In the genomic region with DNA sequence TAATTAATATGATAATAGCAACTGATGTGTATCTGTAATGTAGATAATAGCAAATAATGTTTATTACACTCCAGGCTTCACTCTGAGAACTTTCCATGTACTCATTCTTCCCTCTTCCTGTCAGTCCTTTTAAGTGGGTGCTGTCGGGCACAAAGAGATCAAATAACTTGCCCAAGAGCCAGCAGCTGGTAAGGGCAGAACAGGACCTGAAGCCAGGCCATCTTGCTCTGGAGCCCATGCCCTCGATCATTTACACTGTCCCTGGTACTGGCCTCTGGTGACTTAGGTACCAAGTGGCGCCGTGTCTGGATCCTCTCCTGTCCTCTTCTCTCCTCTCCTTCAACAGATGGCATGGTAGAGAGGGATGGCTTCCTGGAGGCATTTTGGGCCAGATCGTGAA, we compare ENCODE assay signal across 24 cellular contexts.
DNase-seq lines count a peak whose midpoint lies in the region; ATAC-seq, FAIRE-seq and TF ChIP-seq lines count a peak whose summit lies in the region.
"Had no signal": no experiment of that assay in that cellular context is flagged by ENCODE, and none has a peak within 500 bp of the region (broad histone marks: within the 10 kb centered on the region; RNA-seq: fewer than 3 reads in every experiment).

No MANE protein-coding gene starts in this region.

- DNase-seq in NCI-H2196 treated with DMSO at 0.1 percent for 48 hours (lab: John Stamatoyannopoulos, UW; ENCODE audit: unreplicated experiment) (peak; percentile 8), NCI-H2196 (lab: John Stamatoyannopoulos, UW; ENCODE audit: unreplicated experiment) (no peak), Right ventricle myocardium superior (no peak), right cardiac atrium (no peak), body of pancreas (no peak), pancreas (no peak), C1 segment of cervical spinal cord (lab: John Stamatoyannopoulos, UW) (no peak), lower lobe of right lung (no peak)
- DNase-seq: CD4-positive, alpha-beta memory T cell; COR-L47; NCI-H1092; NCI-H1417 treated with DMSO at 0.1 percent for 48 hours; NCI-H1694 treated with DMSO at 0.1 percent for 48 hours; NCI-H2081; NCI-H2171 treated with DMSO at 0.1 percent for 48 hours; NCI-H446; NCI-H526 treated with DMSO at 0.1 percent for 48 hours; RPMI8226; SHP77 treated with DMSO at 0.1 percent for 48 hours had no signal

- WGBS in right cardiac atrium, result 89% methylated on average over 5 of the region's 5 CpGs
- 91 to 98% methylated on average over 5 of the region's 5 CpGs for WGBS in body of pancreas, 2 donors
- 80 to 92% methylated on average over 5 of the region's 5 CpGs for WGBS in pancreas, 2 donors

- H3K9me3 ChIP-seq in right cardiac atrium (ENCODE audit: control insufficient read depth, low read length), result no peaks in the 10 kb centered on the region
- H3K9me3 ChIP-seq in body of pancreas, result no peaks in the 10 kb centered on the region
- no peaks in the 10 kb centered on the region for H3K9me3 ChIP-seq in pancreas
- H3K9me3 ChIP-seq in lower lobe of right lung, result no peaks in the 10 kb centered on the region
- H3K9me3 ChIP-seq: BLaER1 had no signal

- ATAC-seq in Right ventricle myocardium superior (ENCODE audit: poor library complexity) (peak; percentile 86), right cardiac atrium (no peak), body of pancreas (no peak), pancreas (peak in 3 of 4 donors; percentile 27 to 37 (median 32)), lower lobe of right lung (no peak)
- ATAC-seq: HCT116 had no signal

- H3K27me3 ChIP-seq in right cardiac atrium (ENCODE audit: control insufficient read depth, insufficient read depth), result no peaks in the 10 kb centered on the region
- H3K27me3 ChIP-seq in body of pancreas, result no peaks in the 10 kb centered on the region
- H3K27me3 ChIP-seq in pancreas, result no peaks in the 10 kb centered on the region
- H3K27me3 ChIP-seq in lower lobe of right lung (ENCODE audit: low read depth), result no peaks in the 10 kb centered on the region
- H3K27me3 ChIP-seq: BLaER1 had no signal

- H3K27ac ChIP-seq in right cardiac atrium (ENCODE audit: low read length), result no peak overlapping the region
- peak overlapping the region in 3 of 4 donors; percentile 6 to 61 (median 31) for H3K27ac ChIP-seq in body of pancreas
- no peak overlapping the region for H3K27ac ChIP-seq in pancreas
- no peak overlapping the region for H3K27ac ChIP-seq in lower lobe of right lung
- H3K27ac ChIP-seq: BLaER1, HL-60 had no signal

- TF ChIP-seq CTCF in body of pancreas (IDR thresholded peaks at IDR 0.05), result no peak
- no peak for TF ChIP-seq CTCF in pancreas (IDR thresholded peaks at IDR 0.05)
- no peak for TF ChIP-seq CTCF in lower lobe of right lung (IDR thresholded peaks at IDR 0.05)

- peaks cover 8 to 11% of the 10 kb centered on the region in 2 donors for H3K36me3 ChIP-seq in body of pancreas (replicated peaks in 1 of 2; ENCODE audit: insufficient read depth in 1 of 2, low read depth in 2 of 2)
- H3K36me3 ChIP-seq in pancreas, result peaks cover 0 to 17% (median 6%) of the 10 kb centered on the region in 3 donors
- H3K36me3 ChIP-seq in lower lobe of right lung, result peaks cover 79% of the 10 kb centered on the region

- H3K4me1 ChIP-seq in right cardiac atrium (ENCODE audit: control insufficient read depth, insufficient read depth, low read length) (peaks cover 2% of the 10 kb centered on the region), body of pancreas (peaks cover 14% of the 10 kb centered on the region), pancreas (peaks cover 0 to 19% (median 17%) of the 10 kb centered on the region in 3 donors), lower lobe of right lung (no peaks in the 10 kb centered on the region)

- intact Hi-C loops in Right ventricle myocardium superior (cut with DNase I) (no loop called here), right cardiac atrium (cut with DNase I) (no loop called here), body of pancreas (cut with DNase I) (no loop called here), pancreas (cut with DNase I) (no loop called here), lower lobe of right lung (cut with DNase I) (no loop called here)

- no peak for FAIRE-seq in pancreas (lab: Jason Lieb, UNC)
- FAIRE-seq: A204.1, GM19239 had no signal

- no peak for TF ChIP-seq POLR2A in body of pancreas (IDR thresholded peaks at IDR 0.05)

- H3K4me3 ChIP-seq in right cardiac atrium (ENCODE audit: low read length) (no peak overlapping the region), body of pancreas (no peak overlapping the region), pancreas (no peak overlapping the region), lower lobe of right lung (no peak overlapping the region)
- H3K4me3 ChIP-seq: BLaER1 had no signal

Comparison
In these comparisons a context has a peak if more than half of its experiments do, and no peak if none do; other contexts are left out.
1. ATAC-seq: peak in Right ventricle myocardium superior (single experiment) and pancreas (3 of 4); none in right cardiac atrium (0 of 2), body of pancreas (single experiment) and lower lobe of right lung (0 of 2).
2. H3K27ac ChIP-seq: peak in body of pancreas (3 of 4); none in right cardiac atrium (single experiment), pancreas (0 of 4) and lower lobe of right lung (single experiment).